Comparison of ENCODE assay signal across 8 cellular contexts in genomic region chr4:128517739-128518510, GRCh38.
DNase-seq lines count a peak whose midpoint lies in the region; ATAC-seq lines count a peak whose summit lies in the region.

No MANE protein-coding gene starts in this region.

- H3K4me3 ChIP-seq in SK-N-MC = peak overlapping the region; percentile 38

- no peaks in the 10 kb centered on the region for H3K36me3 ChIP-seq in SK-N-MC (ENCODE audit: insufficient read depth, low read length)

- DNase-seq in DMS53 treated with DMSO at 0.1 percent for 48 hours (lab: John Stamatoyannopoulos, UW; ENCODE audit: unreplicated experiment) (peak; percentile 64), SK-N-MC (ENCODE audit: low read depth, low spot score) (no peak), fibroblast of the conjunctiva (ENCODE audit: low read depth) (peak; percentile 98), pulmonary artery endothelial cell (ENCODE audit: low read depth, low spot score) (peak; percentile 89), NCI-H1048 (lab: John Stamatoyannopoulos, UW) (no peak)
- no peak for DNase-seq in activated effector memory CD4-positive, alpha-beta T cell treated with anti-CD3 and anti-CD28 coated beads, Interleukin-2, amount 50 U/mL, for 16 hours

- H3K27ac ChIP-seq in SK-N-MC = peak overlapping the region; percentile 87

- peak overlapping the region; percentile 56 for H3K9ac ChIP-seq in SK-N-MC (ENCODE audit: insufficient read length)

- no peaks in the 10 kb centered on the region for H3K9me3 ChIP-seq in SK-N-MC (ENCODE audit: low read depth, low read length)

- ATAC-seq in GM19452 (IDR thresholded peaks at IDR 0.05; ENCODE audit: unreplicated experiment) (peak; percentile 96), HG03432 (IDR thresholded peaks at IDR 0.05; ENCODE audit: unreplicated experiment) (peak; percentile 97)

Comparison
In these comparisons a context has a peak if more than half of its experiments do, and no peak if none do; other contexts are left out.
1. DNase-seq: peak in DMS53 treated with DMSO at 0.1 percent for 48 hours (single experiment), fibroblast of the conjunctiva (single experiment) and pulmonary artery endothelial cell (single experiment); none in SK-N-MC (single experiment), activated effector memory CD4-positive, alpha-beta T cell treated with anti-CD3 and anti-CD28 coated beads, Interleukin-2, amount 50 U/mL, for 16 hours (single experiment) and NCI-H1048 (single experiment).